In the genomic region with DNA sequence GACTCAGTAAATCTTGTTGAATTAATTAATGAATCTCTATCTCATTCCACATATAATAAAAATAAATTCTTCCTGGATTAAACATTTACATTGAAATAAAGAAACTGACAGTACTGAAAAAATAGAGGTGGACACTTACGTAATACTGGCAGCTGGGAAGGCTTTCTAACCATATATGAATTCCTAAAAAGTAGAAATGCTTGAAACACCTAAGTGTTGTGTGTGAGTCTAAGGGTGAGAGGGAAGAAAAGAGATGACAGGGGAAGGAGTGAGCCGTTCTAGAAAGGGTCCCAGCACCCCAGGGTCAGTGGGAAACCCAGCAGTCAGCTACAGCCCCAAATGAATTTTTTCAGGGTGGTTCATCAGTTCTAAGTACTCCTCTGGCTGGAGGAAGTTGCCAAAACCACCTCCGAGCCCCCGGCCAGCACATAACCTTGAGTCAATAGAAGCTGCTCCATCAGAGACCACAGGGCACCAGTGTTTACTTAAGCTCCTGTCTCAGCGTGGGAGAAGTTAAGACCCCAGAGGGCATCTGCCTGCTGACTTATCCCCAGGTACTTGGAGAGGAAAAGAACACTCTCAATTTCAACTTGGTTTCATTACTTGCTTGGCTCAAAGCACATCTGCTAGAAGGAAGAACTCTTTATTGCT, we compare ENCODE assay signal across 11 cellular contexts. TPM values are rescaled to one million over a fixed set of nuclear protein-coding genes. Genes with fewer than 3 reads are reported as not detected.
DNase-seq lines count a peak whose midpoint lies in the region; ATAC-seq, FAIRE-seq and TF ChIP-seq lines count a peak whose summit lies in the region.
"Had no signal": no experiment of that assay in that cellular context is flagged by ENCODE, and none has a peak within 500 bp of the region (broad histone marks: within the 10 kb centered on the region; RNA-seq: fewer than 3 reads in every experiment).

No MANE protein-coding gene starts in this region.

- H3K56ac ChIP-seq in mesendoderm (ENCODE audit: low read length), result no peak overlapping the region

- TF ChIP-seq CTCF in A549 (IDR thresholded peaks at IDR 0.05) (no peak), mucosa of descending colon (IDR thresholded peaks at IDR 0.05) (no peak)

- H3K4me3 ChIP-seq in A549 (no peak overlapping the region), mesendoderm (ENCODE audit: low read length) (no peak overlapping the region), mucosa of descending colon (no peak overlapping the region)

- no peak for FAIRE-seq in A549 (lab: Jason Lieb, UNC)
- FAIRE-seq: islet of Langerhans had no signal

- H3K27me3 ChIP-seq in mesendoderm (ENCODE audit: insufficient read depth, low read length, poor library complexity), result no peaks in the 10 kb centered on the region

- H3K36me3 ChIP-seq in mesendoderm (ENCODE audit: control insufficient read depth, insufficient read depth, low read length) (no peaks in the 10 kb centered on the region), mucosa of descending colon (ENCODE audit: low read depth) (no peaks in the 10 kb centered on the region)

- H3K27me3 Mint-ChIP-seq in activated naive CD8-positive, alpha-beta T cell treated with anti-CD3 and anti-CD28 coated beads, Interleukin-2, amount 50 U/mL, for 24 hours, result no peaks in the 10 kb centered on the region

- no peak for TF ChIP-seq EP300 in A549 (IDR thresholded peaks at IDR 0.05)

- no peaks in the 10 kb centered on the region for H3K79me1 ChIP-seq in mesendoderm (ENCODE audit: low read length)

- H3K9me3 ChIP-seq in A549 (no peaks in the 10 kb centered on the region), mucosa of descending colon (no peaks in the 10 kb centered on the region)

- peaks cover 62% of the 10 kb centered on the region for H3K4me1 ChIP-seq in A549
- H3K4me1 ChIP-seq in mesendoderm (ENCODE audit: control insufficient read depth, low read depth, low read length), result no peaks in the 10 kb centered on the region
- H3K4me1 ChIP-seq in mucosa of descending colon (ENCODE audit: low read depth), result peaks cover 7% of the 10 kb centered on the region

- no peak overlapping the region for H2BK15ac ChIP-seq in mesendoderm (replicated peaks; ENCODE audit: low read depth)

- H2AK5ac ChIP-seq in mesendoderm (ENCODE audit: low read length), result no peak overlapping the region

- no peak overlapping the region for H2BK5ac ChIP-seq in mesendoderm (ENCODE audit: low read length)

- H3K9me3 Mint-ChIP-seq in activated naive CD8-positive, alpha-beta T cell treated with anti-CD3 and anti-CD28 coated beads, Interleukin-2, amount 50 U/mL, for 24 hours, result no peaks in the 10 kb centered on the region

- no peaks in the 10 kb centered on the region for H3K79me2 ChIP-seq in mesendoderm (ENCODE audit: control insufficient read depth, insufficient read depth, low read length)

- POLR2A ChIA-PET in A549 (lab: Yijun Ruan, JAX), result no interaction called here

- no peak overlapping the region for H3K4ac ChIP-seq in mesendoderm (ENCODE audit: low read depth, low read length)

- H4K5ac ChIP-seq in mesendoderm (ENCODE audit: low read length), result no peak overlapping the region

- H3K4me3 Mint-ChIP-seq in activated naive CD8-positive, alpha-beta T cell treated with anti-CD3 and anti-CD28 coated beads, Interleukin-2, amount 50 U/mL, for 24 hours, result peak overlapping the region; percentile 58

- intact Hi-C loops in mucosa of descending colon (cut with DNase I, micrococcal nuclease), result no loop called here

- ATAC-seq in A549 (peak; percentile 28 to 81; a peak in 4 of 6 replicates), mucosa of descending colon (no peak)
- peak; percentile 38 for ATAC-seq in activated naive CD8-positive, alpha-beta T cell treated with anti-CD3 and anti-CD28 coated beads, Interleukin-2, amount 50 U/mL, for 24 hours

- no peak overlapping the region for H3K23ac ChIP-seq in mesendoderm (ENCODE audit: low read length)

- peaks cover 98% of the 10 kb centered on the region for H3K4me1 Mint-ChIP-seq in activated naive CD8-positive, alpha-beta T cell treated with anti-CD3 and anti-CD28 coated beads, Interleukin-2, amount 50 U/mL, for 24 hours

- CTCF ChIA-PET in A549 (lab: Yijun Ruan, JAX), result interaction anchor here (0.8 to 1.3 kb wide), 4 partner anchors 8 to 16 kb away, joined by 3 to 12 read pairs (median 3); no protein-coding TSS in a partner anchor

- no peak for TF ChIP-seq POLR2A in A549 (IDR thresholded peaks at IDR 0.05; ENCODE audit: low read length)

- H4K8ac ChIP-seq in mesendoderm (ENCODE audit: low read depth, low read length), result no peak overlapping the region

- peak in 1 of 2 experiments; percentile 33 for DNase-seq in A549 (ENCODE audit: low read depth in 1 of 2, low spot score in 1 of 2)
- peak; percentile 54 for DNase-seq in HCEC 1CT
- no peak for DNase-seq in activated naive CD8-positive, alpha-beta T cell treated with anti-CD3 and anti-CD28 coated beads, Interleukin-2, amount 50 U/mL, for 24 hours
- DNase-seq in mesendoderm, result peak; percentile 18
- no peak for DNase-seq in AG08395 (ENCODE audit: low spot score)
- DNase-seq in AG08396 (ENCODE audit: low spot score), result no peak
- DNase-seq in mucosa of descending colon, result no peak
- no peak for DNase-seq in amygdala (lab: John Stamatoyannopoulos, UW)
- DNase-seq: DMS79; stimulated activated CD4-positive, alpha-beta T cell treated with anti-CD3 and anti-CD28 coated beads, Interleukin-4, amount 100 ng/mL, for 24 hours had no signal

- TF ChIP-seq RAD21 in A549 (conservative IDR thresholded peaks at IDR 0.05 in 1 of 2, IDR thresholded peaks at IDR 0.05 in 1 of 2), result no peak

- no peak overlapping the region for H3K9ac ChIP-seq in mesendoderm (ENCODE audit: low read length)

- H2BK120ac ChIP-seq in mesendoderm (ENCODE audit: low read depth, low read length), result no peak overlapping the region

- H3K4me2 ChIP-seq in A549 (peak overlapping the region; percentile 41), mesendoderm (ENCODE audit: low read length) (no peak overlapping the region)

- H3K18ac ChIP-seq in mesendoderm (ENCODE audit: low read length), result no peak overlapping the region

- 20% methylated on average over 5 of the region's 5 CpGs for WGBS in A549 (ENCODE audit: missing lambda C conversion rate)
- no CpG with 5 or more reads among the region's 5 CpGs for WGBS in mesendoderm (ENCODE audit: extremely low coverage, insufficient coverage, low lambda C conversion rate)

- H3K27ac Mint-ChIP-seq in activated naive CD8-positive, alpha-beta T cell treated with anti-CD3 and anti-CD28 coated beads, Interleukin-2, amount 50 U/mL, for 24 hours, result peak overlapping the region; percentile 63

- H3K27ac ChIP-seq in A549 (peak overlapping the region; percentile 18 to 61; a peak in 5 of 6 replicates), mesendoderm (ENCODE audit: low read depth, low read length) (no peak overlapping the region)

- no peaks in the 10 kb centered on the region for H3K36me3 Mint-ChIP-seq in activated naive CD8-positive, alpha-beta T cell treated with anti-CD3 and anti-CD28 coated beads, Interleukin-2, amount 50 U/mL, for 24 hours (ENCODE audit: low read depth)

TF ChIP-seq in A549, 52 proteins besides CTCF, POLR2A, EP300 and RAD21 (continues in another document):
- no peak for TF ChIP-seq NFE2L2 (conservative IDR thresholded peaks at IDR 0.05; ENCODE audit: low read length)
- no peak for TF ChIP-seq E2F6 (IDR thresholded peaks at IDR 0.05; ENCODE audit: borderline replicate concordance, low read depth)
- TF ChIP-seq TP53 (CRISPR knock-in tag; IDR thresholded peaks at IDR 0.05), result no peak
- no peak for TF ChIP-seq BHLHE40 (IDR thresholded peaks at IDR 0.05; ENCODE audit: low read depth, low read length)
- TF ChIP-seq RFX5 (IDR thresholded peaks at IDR 0.05), result no peak
- no peak for TF ChIP-seq CBX8 (IDR thresholded peaks at IDR 0.05)
- TF ChIP-seq HOXB13 (CRISPR knock-in tag; IDR thresholded peaks at IDR 0.05; ENCODE audit: low read depth), result no peak
- TF ChIP-seq MAFK (IDR thresholded peaks at IDR 0.05; ENCODE audit: partially characterized antibody), result no peak
- TF ChIP-seq POLR2AphosphoS2 (conservative IDR thresholded peaks at IDR 0.05; ENCODE audit: low read length), result no peak
- no peak for TF ChIP-seq TFCP2L1 (CRISPR knock-in tag; IDR thresholded peaks at IDR 0.05)
- no peak for TF ChIP-seq JUNB (IDR thresholded peaks at IDR 0.05)
- no peak for TF ChIP-seq FOSL2 (IDR thresholded peaks at IDR 0.05)
- no peak for TF ChIP-seq FOSL2 (CRISPR knock-in tag; IDR thresholded peaks at IDR 0.05)
- TF ChIP-seq SMC3 (IDR thresholded peaks at IDR 0.05), result no peak
- no peak for TF ChIP-seq RARB (CRISPR knock-in tag; IDR thresholded peaks at IDR 0.05)
- TF ChIP-seq USF2 (IDR thresholded peaks at IDR 0.05), result no peak
- no peak for TF ChIP-seq SREBF2 (IDR thresholded peaks at IDR 0.05)

RNA-seq across cellular contexts. Expression of gene GAB3, which starts 18.3 kb away (rescaled TPM):
- 0.39 and 0.56 TPM in 2 replicates for polyA plus RNA-seq in A549 (2011; rRNA removed)
- 0.12 and 0.19 TPM in 2 replicates for polyA plus RNA-seq in A549 (2012; cell fraction: cytosol; rRNA removed)
- 0.56 and 0.72 TPM in 2 replicates for polyA plus RNA-seq in A549 (2012; cell fraction: nucleus; rRNA removed)
- 0.13 to 0.21 TPM (median 0.15 TPM) in 3 replicates for polyA plus RNA-seq in A549 (2017; fragmentation: RNase III; extraction: RNeasy Plus Mini Kit Qiagen cat#74134 plus additional on column Dnase treatment)
- 0.58 and 0.99 TPM in 2 replicates for polyA minus RNA-seq in A549 (2011; rRNA and poly(A)+ RNA removed)
- 0.29 TPM for polyA plus RNA-seq in mesendoderm (2013, experiment 1 of 2)
- 0.25 TPM for polyA plus RNA-seq in mesendoderm (2013, experiment 2 of 2)
- total RNA-seq in mucosa of descending colon, result 1 to 10 TPM; 1.3 to 3.4 (median 2.5) TPM

RNA-seq across cellular contexts. Expression of gene DKC1, which starts 30.1 kb away (rescaled TPM):
- polyA plus RNA-seq in A549 (2011; rRNA removed) (137 and 209 TPM in 2 replicates), A549 (2017; fragmentation: RNase III; extraction: RNeasy Plus Mini Kit Qiagen cat#74134 plus additional on column Dnase treatment) (165 to 190 TPM (median 166 TPM) in 3 replicates)
- polyA plus RNA-seq in A549 (2012; cell fraction: cytosol; rRNA removed), result 88.4 and 101 TPM in 2 replicates
- polyA plus RNA-seq in A549 (2012; cell fraction: nucleus; rRNA removed), result 65.4 and 111 TPM in 2 replicates
- polyA minus RNA-seq in A549 (2011; rRNA and poly(A)+ RNA removed), result 113 and 122 TPM in 2 replicates
- polyA plus RNA-seq in mesendoderm (2013, experiment 1 of 2), result 191 TPM
- 182 TPM for polyA plus RNA-seq in mesendoderm (2013, experiment 2 of 2)
- 10 to 100 TPM; 29.4 to 36.0 (median 31.7) TPM for total RNA-seq in mucosa of descending colon

Comparison
In these comparisons a context has a peak if more than half of its experiments do, and no peak if none do; other contexts are left out.
1. DNase-seq: peak in HCEC 1CT (single experiment) and mesendoderm (single experiment); none in activated naive CD8-positive, alpha-beta T cell treated with anti-CD3 and anti-CD28 coated beads, Interleukin-2, amount 50 U/mL, for 24 hours (single experiment), AG08395 (single experiment), AG08396 (single experiment), mucosa of descending colon (0 of 3) and amygdala (0 of 56).